In the genomic region with DNA sequence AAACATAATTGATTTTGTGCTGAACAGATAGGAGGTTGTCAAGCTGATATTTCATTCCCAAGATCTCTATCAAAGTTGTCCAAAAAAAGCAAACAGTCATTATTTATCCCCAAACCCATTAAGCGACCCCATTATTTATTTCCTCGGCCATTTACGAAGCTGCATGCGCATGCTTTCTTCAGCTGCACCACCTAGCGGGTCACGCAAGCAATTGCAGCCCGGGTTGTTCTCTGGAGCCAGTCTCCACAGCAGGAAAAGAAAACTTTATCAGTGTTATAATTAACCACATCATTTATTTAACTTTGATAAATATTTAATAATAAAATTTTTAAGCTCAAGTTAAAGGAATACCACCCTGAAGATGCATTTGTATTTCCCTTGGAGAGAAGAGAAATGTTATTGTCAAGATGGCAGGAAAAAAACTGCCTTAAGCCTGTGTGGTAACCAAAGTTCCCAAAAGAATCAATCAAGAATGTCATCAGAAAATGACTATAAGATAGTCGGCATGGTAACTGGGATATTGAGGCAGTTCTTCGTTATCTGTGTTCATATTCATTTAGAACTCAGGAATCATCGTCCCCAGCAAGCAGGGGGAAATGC, we compare ENCODE assay signal across 9 cellular contexts.
DNase-seq lines count a peak whose midpoint lies in the region; ATAC-seq and TF ChIP-seq lines count a peak whose summit lies in the region.
"Had no signal": no experiment of that assay in that cellular context is flagged by ENCODE, and none has a peak within 500 bp of the region (broad histone marks: within the 10 kb centered on the region; RNA-seq: fewer than 3 reads in every experiment).

No MANE protein-coding gene starts in this region.

- CTCF ChIA-PET in Caco-2 (lab: Charles Lee) = no interaction called here

- H3K4me1 ChIP-seq in Caco-2 = no peaks in the 10 kb centered on the region
- no peaks in the 10 kb centered on the region for H3K4me1 ChIP-seq in Peyer's patch

- H3K4me3 ChIP-seq in Caco-2 (ENCODE audit: low read depth, low read length) = no peak overlapping the region
- H3K4me3 ChIP-seq in Peyer's patch = no peak overlapping the region
- H3K4me3 ChIP-seq in skeletal muscle cell (ENCODE audit: low read depth, low read length) = no peak overlapping the region

- no peaks in the 10 kb centered on the region for H3K9me3 Mint-ChIP-seq in Caco-2 (ENCODE audit: unreplicated experiment)
- H3K9me3 Mint-ChIP-seq in activated naive CD8-positive, alpha-beta T cell treated with anti-CD3 and anti-CD28 coated beads for 36 hours = no peaks in the 10 kb centered on the region
- H3K9me3 Mint-ChIP-seq: activated naive CD4-positive, alpha-beta T cell treated with anti-CD3 and anti-CD28 coated beads, Interleukin-2, amount 50 U/mL, for 72 hours had no signal

- H3K4me3 Mint-ChIP-seq in Caco-2 (ENCODE audit: unreplicated experiment) = no peak overlapping the region
- peak overlapping the region; percentile 51 for H3K4me3 Mint-ChIP-seq in activated naive CD8-positive, alpha-beta T cell treated with anti-CD3 and anti-CD28 coated beads for 36 hours

- POLR2A ChIA-PET in Caco-2 (lab: Charles Lee) = no interaction called here

- no peaks in the 10 kb centered on the region for H3K27me3 ChIP-seq in Caco-2 (replicated peaks; ENCODE audit: control insufficient read depth, insufficient read depth, low read length)
- H3K27me3 ChIP-seq in Peyer's patch = no peaks in the 10 kb centered on the region

- H3K27me3 Mint-ChIP-seq in Caco-2 (ENCODE audit: insufficient read depth, unreplicated experiment) = no peaks in the 10 kb centered on the region
- H3K27me3 Mint-ChIP-seq in activated naive CD8-positive, alpha-beta T cell treated with anti-CD3 and anti-CD28 coated beads for 36 hours = peaks cover 7% of the 10 kb centered on the region

- no peaks in the 10 kb centered on the region for H3K4me1 Mint-ChIP-seq in Caco-2 (ENCODE audit: low read depth, unreplicated experiment)
- H3K4me1 Mint-ChIP-seq in activated naive CD8-positive, alpha-beta T cell treated with anti-CD3 and anti-CD28 coated beads for 36 hours = peaks cover 6% of the 10 kb centered on the region

- H3K36me3 ChIP-seq in Caco-2 (ENCODE audit: control insufficient read depth, insufficient read depth, low read length) = no peaks in the 10 kb centered on the region
- no peaks in the 10 kb centered on the region for H3K36me3 ChIP-seq in Peyer's patch

- DNase-seq in Caco-2 (peak in 1 of 2 experiments; percentile 40), Peyer's patch (peak in 1 of 3 donors; percentile 67), left cardiac atrium (peak; percentile 29), skeletal muscle cell (ENCODE audit: low read depth) (peak; percentile 17), DMS79 treated with DMSO at 0.1 percent for 48 hours (lab: John Stamatoyannopoulos, UW) (no peak)
- DNase-seq in activated naive CD8-positive, alpha-beta T cell treated with anti-CD3 and anti-CD28 coated beads for 36 hours = peak; percentile 43

- ATAC-seq in GM19351 (IDR thresholded peaks at IDR 0.05; ENCODE audit: unreplicated experiment) (peak; percentile 88), HG03378 (IDR thresholded peaks at IDR 0.05; ENCODE audit: unreplicated experiment) (peak; percentile 83), left cardiac atrium (peak in 1 of 2 donors; percentile 44)

- BruUV-seq in Caco-2 (replicated peaks; lab: Mats Ljungman, UMichigan) = no TSS peak

- no peaks in the 10 kb centered on the region for H3K36me3 Mint-ChIP-seq in Caco-2 (ENCODE audit: insufficient read depth, unreplicated experiment)
- H3K36me3 Mint-ChIP-seq in activated naive CD8-positive, alpha-beta T cell treated with anti-CD3 and anti-CD28 coated beads for 36 hours = no peaks in the 10 kb centered on the region
- H3K36me3 Mint-ChIP-seq: activated naive CD4-positive, alpha-beta T cell treated with anti-CD3 and anti-CD28 coated beads, Interleukin-2, amount 50 U/mL, for 72 hours had no signal

- no peak overlapping the region for H3K27ac ChIP-seq in Peyer's patch

- TF ChIP-seq CTCF in Caco-2 (IDR thresholded peaks at IDR 0.05; ENCODE audit: insufficient read depth in 1 of 2, low read depth in 1 of 2, low read length in 1 of 2, severe bottlenecking in 1 of 2, unreplicated experiment in 1 of 2) (peak; percentile 52 to 80), Peyer's patch (IDR thresholded peaks at IDR 0.05) (peak; percentile 53 to 84 (median 62))

- intact Hi-C loops in Caco-2 (cut with micrococcal nuclease; ENCODE audit: unreplicated experiment) = loop anchor here (5.0 kb wide), 1 partner anchor 1081 kb away; no protein-coding TSS in a partner anchor
- intact Hi-C loops in left cardiac atrium (cut with DNase I) = loop anchor here (2.0 to 10.0 kb wide), 3 partner anchors 148 to 1081 kb away; no protein-coding TSS in a partner anchor

- no peaks in the 10 kb centered on the region for H3K9me3 ChIP-seq in Caco-2
- no peaks in the 10 kb centered on the region for H3K9me3 ChIP-seq in Peyer's patch

- H3K27ac Mint-ChIP-seq in Caco-2 (ENCODE audit: unreplicated experiment) = no peak overlapping the region
- H3K27ac Mint-ChIP-seq in activated naive CD8-positive, alpha-beta T cell treated with anti-CD3 and anti-CD28 coated beads for 36 hours = no peak overlapping the region
- H3K27ac Mint-ChIP-seq: activated naive CD4-positive, alpha-beta T cell treated with anti-CD3 and anti-CD28 coated beads, Interleukin-2, amount 50 U/mL, for 72 hours had no signal

- no peak for TF ChIP-seq POLR2A in Peyer's patch (IDR thresholded peaks at IDR 0.05)
